In the genomic region with DNA sequence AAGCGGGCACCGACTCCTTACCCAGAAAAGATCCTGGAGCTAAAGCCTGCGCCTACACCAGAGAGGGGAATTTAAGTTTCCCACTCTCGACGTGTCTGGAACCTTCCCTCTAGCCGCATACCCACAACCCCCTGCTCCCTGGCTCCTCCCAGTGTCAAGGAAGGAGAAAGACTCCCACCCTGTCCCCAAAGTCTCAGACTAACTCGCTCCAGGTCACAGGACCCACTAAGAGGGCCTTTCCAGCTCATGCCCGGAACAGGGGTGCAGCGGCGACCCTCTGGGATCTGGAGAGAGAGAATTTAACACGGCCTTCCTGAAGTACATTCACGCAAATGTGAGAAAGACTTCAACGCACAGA, we compare ENCODE assay signal across 10 cellular contexts. TPM values are rescaled to one million over a fixed set of nuclear protein-coding genes. Genes with fewer than 3 reads are reported as not detected.
DNase-seq lines count a peak whose midpoint lies in the region; ATAC-seq and TF ChIP-seq lines count a peak whose summit lies in the region.
"Had no signal": no experiment of that assay in that cellular context is flagged by ENCODE, and none has a peak within 500 bp of the region (broad histone marks: within the 10 kb centered on the region; RNA-seq: fewer than 3 reads in every experiment).

No MANE protein-coding gene starts in this region.

- H3K27ac ChIP-seq in A673 (ENCODE audit: low read depth, low read length, poor library complexity, severe bottlenecking) (no peak overlapping the region), HUES48 (ENCODE audit: low read depth, low read length) (no peak overlapping the region), colonic mucosa (no peak overlapping the region), mucosa of rectum (ENCODE audit: low read depth in 2 of 2, low read length in 2 of 2) (no peak overlapping the region)

- CTCF ChIA-PET in A673 (lab: Charles Lee): interaction anchor here (1.2 kb wide), 1 partner anchor 54 kb away, joined by 3 read pairs; no protein-coding TSS in a partner anchor

- no peak overlapping the region for H3K9ac ChIP-seq in HUES48 (ENCODE audit: low read depth, low read length)
- H3K9ac ChIP-seq in colonic mucosa (ENCODE audit: low read depth in 2 of 2, low read length in 2 of 2): no peak overlapping the region
- H3K9ac ChIP-seq in mucosa of rectum (ENCODE audit: low read depth in 1 of 2, low read length in 2 of 2): peak overlapping the region in 1 of 2 donors; percentile 26

- no TSS peak for BruUV-seq in A673 (replicated peaks; lab: Mats Ljungman, UMichigan)

- no peak for TF ChIP-seq CTCF in A673 (conservative IDR thresholded peaks at IDR 0.05; ENCODE audit: low read depth, low read length)
- TF ChIP-seq CTCF in colonic mucosa (IDR thresholded peaks at IDR 0.05): no peak

- POLR2A ChIA-PET in A673 (lab: Charles Lee; ENCODE audit: low non-redundant PET): no interaction called here

- no peaks in the 10 kb centered on the region for H3K36me3 ChIP-seq in A673 (ENCODE audit: insufficient read depth, low read length, poor library complexity, severe bottlenecking)
- H3K36me3 ChIP-seq in HUES48 (ENCODE audit: control insufficient read depth, insufficient read depth, low read length): no peaks in the 10 kb centered on the region
- H3K36me3 ChIP-seq in colonic mucosa: no peaks in the 10 kb centered on the region
- no peaks in the 10 kb centered on the region for H3K36me3 ChIP-seq in mucosa of rectum (ENCODE audit: control insufficient read depth in 2 of 2, insufficient read depth in 2 of 2, low read length in 2 of 2)

- ATAC-seq in HG03457 (IDR thresholded peaks at IDR 0.05; ENCODE audit: unreplicated experiment): no peak
- ATAC-seq in GM18502 (IDR thresholded peaks at IDR 0.05; ENCODE audit: poor library complexity, unreplicated experiment): no peak
- ATAC-seq in GM19328 (IDR thresholded peaks at IDR 0.05; ENCODE audit: unreplicated experiment): no peak
- ATAC-seq in HG02623 (IDR thresholded peaks at IDR 0.05; ENCODE audit: unreplicated experiment): no peak

- peak; percentile 52 for DNase-seq in A673 (ENCODE audit: low spot score)
- DNase-seq in colonic mucosa: peak; percentile 51
- DNase-seq: NCI-H2171 had no signal

- H3K4me1 ChIP-seq in A673 (ENCODE audit: insufficient read depth, low read length, poor library complexity, severe bottlenecking) (peaks cover 40% of the 10 kb centered on the region), HUES48 (ENCODE audit: control insufficient read depth, insufficient read depth, low read length) (peaks cover 56% of the 10 kb centered on the region), colonic mucosa (peaks cover 23% of the 10 kb centered on the region), mucosa of rectum (ENCODE audit: control insufficient read depth in 2 of 2, insufficient read depth in 2 of 2, low read length in 2 of 2) (peaks cover 19 to 20% of the 10 kb centered on the region in 2 donors)

- H3K9me3 ChIP-seq in A673 (ENCODE audit: low read depth, low read length, poor library complexity, severe bottlenecking) (no peaks in the 10 kb centered on the region), HUES48 (ENCODE audit: control insufficient read depth, insufficient read depth, low read length) (no peaks in the 10 kb centered on the region), colonic mucosa (no peaks in the 10 kb centered on the region), mucosa of rectum (ENCODE audit: control insufficient read depth in 2 of 2, low read length in 2 of 2) (no peaks in the 10 kb centered on the region)

- intact Hi-C loops in A673 (cut with micrococcal nuclease; ENCODE audit: unreplicated experiment): no loop called here
- intact Hi-C loops in colonic mucosa (cut with DNase I): no loop called here

- H3K4me3 ChIP-seq in A673 (ENCODE audit: low read depth, low read length, poor library complexity, severe bottlenecking) (peak overlapping the region; percentile 26), HUES48 (ENCODE audit: low read depth, low read length) (peak overlapping the region; percentile 70), colonic mucosa (peak overlapping the region; percentile 47), mucosa of rectum (ENCODE audit: low read length in 2 of 2) (peak overlapping the region; percentile 41 to 68)

- peaks cover 100% of the 10 kb centered on the region for H3K27me3 ChIP-seq in A673 (replicated peaks; ENCODE audit: insufficient read depth, low read depth, low read length, poor library complexity)
- H3K27me3 ChIP-seq in HUES48 (ENCODE audit: control insufficient read depth, insufficient read depth, low read length): peaks cover 99% of the 10 kb centered on the region
- peaks cover 88% of the 10 kb centered on the region for H3K27me3 ChIP-seq in colonic mucosa
- peaks cover 69 to 72% of the 10 kb centered on the region in 2 donors for H3K27me3 ChIP-seq in mucosa of rectum (ENCODE audit: control insufficient read depth in 2 of 2, insufficient read depth in 2 of 2, low read length in 2 of 2)

RNA-seq across cellular contexts. Expression of a gene that starts 3.9 kb away (rescaled TPM):
- total RNA-seq in A673 (2021): not detected in 2 replicates
- not detected for total RNA-seq in colonic mucosa
- total RNA-seq: bronchial epithelial cell had no signal

RNA-seq across cellular contexts. Expression of a gene that starts 23.7 kb away (rescaled TPM):
- 8.4 and 9.1 TPM in 2 replicates for total RNA-seq in A673 (2021)
- total RNA-seq in colonic mucosa: 10 to 100 TPM in 1 of 2 donors, 1 to 10 TPM in 1; 6.3 to 17.1 TPM
